Comparison of ENCODE assay signal across 27 cellular contexts in genomic region chrX:38614485-38614884, GRCh38. TPM values are rescaled to one million over a fixed set of nuclear protein-coding genes. Genes with fewer than 3 reads are reported as not detected.
"Had no signal": no experiment of that assay in that cellular context is flagged by ENCODE, and none has a peak within 500 bp of the region (broad histone marks: within the 10 kb centered on the region; RNA-seq: fewer than 3 reads in every experiment).

No MANE protein-coding gene starts in this region.

- H3K27ac ChIP-seq: PC-9, Peyer's patch, SJSA1, SK-N-MC had no signal

- H3K36me3 ChIP-seq: Peyer's patch, SJSA1 had no signal

- H3K4me3 ChIP-seq: PC-9, Peyer's patch, SJSA1, SK-N-MC had no signal

- H3K9me3 ChIP-seq: Peyer's patch, SJSA1 had no signal

- DNase-seq: Kasumi-1; KG1; NCI-H1092; NCI-H1105 treated with DMSO at 0.1 percent for 48 hours; NCI-H1417 treated with DMSO at 0.1 percent for 48 hours; NCI-H146; NCI-H1694 treated with DMSO at 0.1 percent for 48 hours; NCI-H1930; NCI-H2081; NCI-H2107; NCI-H2171; NCI-H226; NCI-H446; NCI-H510A; NCI-H524 treated with DMSO at 0.1 percent for 48 hours; NCI-H69; NCI-H774; NK-92 treated with Interleukin-12 subunit alpha and Interleukin-12 subunit beta, amount 100 ng/mL, for 24 hours; OCI-M1; PC-9; Peyer's patch; SHP77 treated with DMSO at 0.1 percent for 48 hours had no signal

- H3K4me1 ChIP-seq: Peyer's patch, SJSA1 had no signal

- H3K4me2 ChIP-seq: PC-9 had no signal

- ATAC-seq: Right ventricle myocardium inferior had no signal

- H2AFZ ChIP-seq: PC-9 had no signal

- H3K27me3 ChIP-seq: Peyer's patch, SJSA1 had no signal

RNA-seq across cellular contexts. Expression of gene TSPAN7, which starts 53.1 kb away (rescaled TPM):
- total RNA-seq: HT-29, MCF 10A, PC-9 had no signal
